11 cellular contexts compared by ENCODE assay signal in genomic region chr2:207107551-207107950, GRCh38. TPM values are rescaled to one million over a fixed set of nuclear protein-coding genes. Genes with fewer than 3 reads are reported as not detected.
A peak's percentile ranks its signal among the peaks of the same experiment; 100 is the strongest.
DNase-seq lines count a peak whose midpoint lies in the region; ATAC-seq and TF ChIP-seq lines count a peak whose summit lies in the region.
"Had no signal": no experiment of that assay in that cellular context is flagged by ENCODE, and none has a peak within 500 bp of the region (broad histone marks: within the 10 kb centered on the region; RNA-seq: fewer than 3 reads in every experiment).

No MANE protein-coding gene starts in this region.

- whole genome bisulfite sequencing in trophoblast cell (ENCODE audit: extremely low coverage, insufficient coverage, insufficient read length): no CpG with 5 or more reads among the region's 12 CpGs
- 74 to 84% methylated on average over 12 of the region's 12 CpGs for WGBS in aorta, 2 donors

- peaks cover 33% of the 10 kb centered on the region for H3K4me1 Mint-ChIP-seq in activated CD4-positive, alpha-beta T cell treated with anti-CD3 and anti-CD28 coated beads, Interleukin-2, amount 10 ng/mL, durations not matched to agents 7 days and 5 days
- H3K4me1 Mint-ChIP-seq in glutamatergic neuron (ENCODE audit: low read depth, unreplicated experiment): peaks cover 74% of the 10 kb centered on the region

- no peak overlapping the region for H3K23ac ChIP-seq in trophoblast cell (ENCODE audit: low read length)

- H3K4me1 ChIP-seq in trophoblast cell (ENCODE audit: control insufficient read depth in 1 of 2, insufficient read depth in 2 of 2, low read length in 2 of 2): peaks cover 0 to 2% of the 10 kb centered on the region in 2 experiments
- H3K4me1 ChIP-seq in aorta (ENCODE audit: control insufficient read depth in 1 of 2, insufficient read depth in 2 of 2, low read length in 2 of 2): peaks cover 2 to 4% of the 10 kb centered on the region in 2 donors
- H3K4me1 ChIP-seq: testis had no signal

- no peak overlapping the region for H3K4me2 ChIP-seq in trophoblast cell (ENCODE audit: low read length)

- no peak overlapping the region for H4K12ac ChIP-seq in trophoblast cell (ENCODE audit: low read depth, low read length)

- intact Hi-C loops in posterior vena cava (cut with DNase I): no loop called here
- intact Hi-C loops in aorta (cut with DNase I): no loop called here

- H3K18ac ChIP-seq in trophoblast cell (ENCODE audit: low read length): no peak overlapping the region

- no peak overlapping the region for H4K91ac ChIP-seq in trophoblast cell (ENCODE audit: low read depth, low read length)

- H3K27me3 ChIP-seq in trophoblast cell (ENCODE audit: insufficient read depth, low read length) (no peaks in the 10 kb centered on the region), aorta (ENCODE audit: control insufficient read depth in 1 of 2, insufficient read depth in 2 of 2, low read length in 1 of 2) (no peaks in the 10 kb centered on the region)
- H3K27me3 ChIP-seq: testis had no signal

- no peak overlapping the region for H3K4me3 ChIP-seq in trophoblast cell (ENCODE audit: low read depth, low read length)
- H3K4me3 ChIP-seq in aorta (ENCODE audit: low read length in 2 of 2): no peak overlapping the region
- H3K4me3 ChIP-seq: testis had no signal

- CTCF ChIA-PET in activated CD4-positive, alpha-beta T cell treated with anti-CD3 and anti-CD28 coated beads, Interleukin-2, amount 10 ng/mL, durations not matched to agents 7 days and 5 days (lab: Charles Lee): interaction anchor here (2.0 kb wide), 1 partner anchor 34 kb away, joined by 5 read pairs; no protein-coding TSS in a partner anchor

- H2AFZ ChIP-seq in trophoblast cell (ENCODE audit: insufficient read depth, low read length, poor library complexity): no peak overlapping the region

- H2BK5ac ChIP-seq in trophoblast cell (ENCODE audit: low read depth, low read length, poor library complexity): no peak overlapping the region

- no peak overlapping the region for H4K8ac ChIP-seq in trophoblast cell (ENCODE audit: low read depth, low read length)

- no peak overlapping the region for H2BK120ac ChIP-seq in trophoblast cell (ENCODE audit: insufficient read depth, low read length, poor library complexity)

- no peak overlapping the region for H3K14ac ChIP-seq in trophoblast cell (ENCODE audit: low read length)

- H3K27ac ChIP-seq in trophoblast cell (ENCODE audit: low read depth, low read length) (no peak overlapping the region), aorta (ENCODE audit: low read depth in 1 of 2, low read length in 2 of 2) (no peak overlapping the region)
- H3K27ac ChIP-seq: testis had no signal

- H2AK5ac ChIP-seq in trophoblast cell (ENCODE audit: low read length): no peak overlapping the region

- no peaks in the 10 kb centered on the region for H3K79me2 ChIP-seq in trophoblast cell (ENCODE audit: control insufficient read depth, insufficient read depth, low read length, poor library complexity)

- H3K9me3 Mint-ChIP-seq in activated CD4-positive, alpha-beta T cell treated with anti-CD3 and anti-CD28 coated beads, Interleukin-2, amount 10 ng/mL, durations not matched to agents 7 days and 5 days: no peaks in the 10 kb centered on the region
- peaks cover 46% of the 10 kb centered on the region for H3K9me3 Mint-ChIP-seq in glutamatergic neuron (ENCODE audit: unreplicated experiment)
- H3K9me3 Mint-ChIP-seq: activated naive CD4-positive, alpha-beta T cell treated with anti-CD3 and anti-CD28 coated beads, Interleukin-2, amount 50 U/mL, for 24 hours had no signal

- POLR2A ChIA-PET in activated CD4-positive, alpha-beta T cell treated with anti-CD3 and anti-CD28 coated beads, Interleukin-2, amount 10 ng/mL, durations not matched to agents 7 days and 5 days (lab: Charles Lee): no interaction called here

- peak overlapping the region; percentile 63 for H3K27ac Mint-ChIP-seq in activated CD4-positive, alpha-beta T cell treated with anti-CD3 and anti-CD28 coated beads, Interleukin-2, amount 10 ng/mL, durations not matched to agents 7 days and 5 days
- peak overlapping the region; percentile 91 for H3K27ac Mint-ChIP-seq in glutamatergic neuron (ENCODE audit: unreplicated experiment)
- H3K27ac Mint-ChIP-seq: activated naive CD4-positive, alpha-beta T cell treated with anti-CD3 and anti-CD28 coated beads, Interleukin-2, amount 50 U/mL, for 24 hours had no signal

- H3K9ac ChIP-seq in trophoblast cell (ENCODE audit: low read length): no peak overlapping the region

- no peaks in the 10 kb centered on the region for H3K27me3 Mint-ChIP-seq in activated CD4-positive, alpha-beta T cell treated with anti-CD3 and anti-CD28 coated beads, Interleukin-2, amount 10 ng/mL, durations not matched to agents 7 days and 5 days
- H3K27me3 Mint-ChIP-seq in glutamatergic neuron (ENCODE audit: unreplicated experiment): peaks cover 20% of the 10 kb centered on the region
- H3K27me3 Mint-ChIP-seq: activated naive CD4-positive, alpha-beta T cell treated with anti-CD3 and anti-CD28 coated beads, Interleukin-2, amount 50 U/mL, for 24 hours had no signal

- no peak for ATAC-seq in aorta (ENCODE audit: low FRiP score)

- H2BK12ac ChIP-seq in trophoblast cell (ENCODE audit: low read length): no peak overlapping the region

- no peak for TF ChIP-seq CTCF in glutamatergic neuron (IDR thresholded peaks at IDR 0.05; ENCODE audit: partially characterized antibody, unreplicated experiment)

- H3K36me3 Mint-ChIP-seq in activated CD4-positive, alpha-beta T cell treated with anti-CD3 and anti-CD28 coated beads, Interleukin-2, amount 10 ng/mL, durations not matched to agents 7 days and 5 days (ENCODE audit: low read depth): peaks cover 64% of the 10 kb centered on the region
- H3K36me3 Mint-ChIP-seq in glutamatergic neuron (ENCODE audit: unreplicated experiment): peaks cover 5% of the 10 kb centered on the region

- peaks cover 6 to 17% of the 10 kb centered on the region in 2 experiments for H3K36me3 ChIP-seq in trophoblast cell (ENCODE audit: control insufficient read depth in 1 of 2, insufficient read depth in 2 of 2, low read length in 2 of 2)
- peaks cover 2 to 3% of the 10 kb centered on the region in 2 donors for H3K36me3 ChIP-seq in aorta (ENCODE audit: control insufficient read depth in 1 of 2, insufficient read depth in 2 of 2, low read length in 1 of 2)

- no peak overlapping the region for H3K4ac ChIP-seq in trophoblast cell (ENCODE audit: low read depth, low read length)

- DNase-seq in activated CD4-positive, alpha-beta T cell treated with anti-CD3 and anti-CD28 coated beads, Interleukin-2, amount 10 ng/mL, durations not matched to agents 7 days and 5 days: no peak
- no peak for DNase-seq in activated CD4-positive, alpha-beta T cell treated with anti-CD3 and anti-CD28 coated beads for 1 hour
- DNase-seq in NCI-H748 treated with DMSO at 0.1 percent for 48 hours (lab: John Stamatoyannopoulos, UW) (peak; percentile 38), glutamatergic neuron (peak; percentile 27), posterior vena cava (ENCODE audit: low spot score) (peak; percentile 80), trophoblast cell (no peak), aorta (no peak)
- DNase-seq in stimulated activated naive CD4-positive, alpha-beta T cell treated with Interleukin-2 at 50 U/mL for 16 hours (lab: John Stamatoyannopoulos, UW): no peak
- DNase-seq: stimulated activated CD4-positive, alpha-beta T cell treated with anti-CD3 and anti-CD28 coated beads, Interleukin-2, amount 100 ng/mL, for 24 hours; testis had no signal

- H3K9me3 ChIP-seq in trophoblast cell (ENCODE audit: insufficient read depth, low read depth, low read length): no peaks in the 10 kb centered on the region
- H3K9me3 ChIP-seq in aorta (ENCODE audit: control insufficient read depth, low read length): no peaks in the 10 kb centered on the region
- H3K9me3 ChIP-seq: testis had no signal

- no peak overlapping the region for H3K4me3 Mint-ChIP-seq in activated CD4-positive, alpha-beta T cell treated with anti-CD3 and anti-CD28 coated beads, Interleukin-2, amount 10 ng/mL, durations not matched to agents 7 days and 5 days
- peak overlapping the region; percentile 71 for H3K4me3 Mint-ChIP-seq in glutamatergic neuron (ENCODE audit: unreplicated experiment)
- H3K4me3 Mint-ChIP-seq: activated naive CD4-positive, alpha-beta T cell treated with anti-CD3 and anti-CD28 coated beads, Interleukin-2, amount 50 U/mL, for 24 hours had no signal

- H3K79me1 ChIP-seq in trophoblast cell (ENCODE audit: low read length): no peaks in the 10 kb centered on the region

RNA-seq across cellular contexts. Expression of gene KLF7, which starts 58.2 kb away (rescaled TPM):
- total RNA-seq in activated CD4-positive, alpha-beta T cell treated with anti-CD3 and anti-CD28 coated beads, Interleukin-2, amount 10 ng/mL, durations not matched to agents 7 days and 5 days: 10 to 100 TPM; 35.3 to 38.2 TPM
- total RNA-seq in glutamatergic neuron (ENCODE audit: unreplicated experiment): 323 TPM
- total RNA-seq in posterior vena cava: 10 to 100 TPM; 64.2 to 64.5 TPM
- polyA plus RNA-seq in trophoblast cell (2013): 9.9 and 12.7 TPM in 2 replicates
- 10 to 100 TPM; 74.5 to 90.9 TPM for total RNA-seq in aorta
- polyA plus RNA-seq in aorta: 1 to 10 TPM; 5.8 to 6.3 TPM

Comparison
In these comparisons a context has a peak if more than half of its experiments do, and no peak if none do; other contexts are left out.
1. DNase-seq: peak in NCI-H748 treated with DMSO at 0.1 percent for 48 hours (single experiment), glutamatergic neuron (single experiment) and posterior vena cava (single experiment); none in activated CD4-positive, alpha-beta T cell treated with anti-CD3 and anti-CD28 coated beads, Interleukin-2, amount 10 ng/mL, durations not matched to agents 7 days and 5 days (single experiment), activated CD4-positive, alpha-beta T cell treated with anti-CD3 and anti-CD28 coated beads for 1 hour (single experiment), trophoblast cell (0 of 2), aorta (0 of 2) and stimulated activated naive CD4-positive, alpha-beta T cell treated with Interleukin-2 at 50 U/mL for 16 hours (single experiment).